ENCODE assay signal across 1 cellular context in genomic region chr22:44338183-44338812, GRCh38.
TF ChIP-seq lines count a peak whose summit lies in the region.

No MANE protein-coding gene starts in this region.

TF ChIP-seq in WTC11, 78 proteins besides CTCF, POLR2A, EP300 and RAD21 (continued from another document):
- TF ChIP-seq AFF4 (CRISPR knock-in tag; IDR thresholded peaks at IDR 0.05; ENCODE audit: borderline replicate concordance) (no peak), ZNF138 (CRISPR knock-in tag; conservative IDR thresholded peaks at IDR 0.05) (no peak), ZNF416 (CRISPR knock-in tag; IDR thresholded peaks at IDR 0.05) (no peak), ZSCAN18 (CRISPR knock-in tag; IDR thresholded peaks at IDR 0.05) (no peak), PRDM15 (CRISPR knock-in tag; IDR thresholded peaks at IDR 0.05) (no peak), AR (CRISPR knock-in tag; IDR thresholded peaks at IDR 0.05) (no peak), ZBTB21 (CRISPR knock-in tag; IDR thresholded peaks at IDR 0.05; ENCODE audit: borderline replicate concordance) (no peak), ETV6 (CRISPR knock-in tag; IDR thresholded peaks at IDR 0.05) (no peak), CREB1 (CRISPR knock-in tag; IDR thresholded peaks at IDR 0.05) (no peak), OVOL2 (CRISPR knock-in tag; IDR thresholded peaks at IDR 0.05; ENCODE audit: borderline replicate concordance) (no peak), GRHL2 (CRISPR knock-in tag; IDR thresholded peaks at IDR 0.05; ENCODE audit: insufficient replicate concordance, severe bottlenecking) (no peak), IRF2 (CRISPR knock-in tag; IDR thresholded peaks at IDR 0.05; ENCODE audit: borderline replicate concordance, low read depth) (no peak)
